9 cellular contexts compared by ENCODE assay signal in the genomic region with DNA sequence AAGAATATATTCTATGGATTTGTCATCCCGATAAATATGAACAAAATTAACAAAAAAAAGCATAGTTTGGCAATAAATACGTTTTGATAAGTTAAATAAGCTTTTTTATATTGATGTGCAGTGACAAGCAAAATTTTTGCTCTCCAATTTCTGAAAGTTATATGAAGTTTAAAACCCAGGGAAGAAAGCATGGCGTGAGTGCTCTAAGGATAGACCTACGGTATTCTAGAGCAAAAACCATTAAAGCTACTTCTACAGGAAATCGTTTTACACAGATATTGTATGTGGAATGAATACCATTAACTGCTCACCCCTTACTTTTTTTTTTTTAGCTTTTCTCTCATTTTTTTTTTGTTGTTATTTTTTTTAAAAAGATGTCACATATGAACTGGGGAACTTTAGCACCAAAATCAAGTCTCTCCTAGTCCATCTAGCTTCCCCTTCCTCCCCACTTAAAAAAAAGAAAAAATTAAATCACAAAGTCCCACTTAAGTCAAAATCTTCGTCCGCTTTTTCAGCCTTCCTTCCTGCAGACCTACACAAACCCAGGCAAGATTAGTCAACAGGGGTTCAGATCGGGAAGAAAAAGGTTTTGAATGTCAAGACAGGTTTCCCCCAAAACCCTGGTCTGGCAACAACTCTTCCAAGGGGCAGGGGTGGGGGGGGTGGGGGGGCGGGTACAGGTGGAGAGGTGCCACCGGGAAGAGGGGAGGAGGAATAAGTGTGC. TPM values are rescaled to one million over a fixed set of nuclear protein-coding genes. Genes with fewer than 3 reads are reported as not detected.
A peak's percentile ranks its signal among the peaks of the same experiment; 100 is the strongest.
DNase-seq lines count a peak whose midpoint lies in the region; ATAC-seq and TF ChIP-seq lines count a peak whose summit lies in the region.
"Had no signal": no experiment of that assay in that cellular context is flagged by ENCODE, and none has a peak within 500 bp of the region (broad histone marks: within the 10 kb centered on the region; RNA-seq: fewer than 3 reads in every experiment).

No MANE protein-coding gene starts in this region.

- peaks cover 0 to 36% (median 20%) of the 10 kb centered on the region in 4 donors for H3K4me1 ChIP-seq in Peyer's patch

- H3K9me3 ChIP-seq in Peyer's patch: no peaks in the 10 kb centered on the region

- TF ChIP-seq CTCF in Peyer's patch (IDR thresholded peaks at IDR 0.05): no peak
- no peak for TF ChIP-seq CTCF in osteocyte (IDR thresholded peaks at IDR 0.05)

- no peaks in the 10 kb centered on the region for H3K27me3 ChIP-seq in Peyer's patch

- no peaks in the 10 kb centered on the region for H3K9me3 Mint-ChIP-seq in osteocyte (ENCODE audit: unreplicated experiment)

- H3K4me3 ChIP-seq in Peyer's patch: peak overlapping the region; percentile 74 to 96 (median 84)

- no peaks in the 10 kb centered on the region for H3K27me3 Mint-ChIP-seq in osteocyte (ENCODE audit: unreplicated experiment)

- peaks cover 40% of the 10 kb centered on the region for H3K4me1 Mint-ChIP-seq in osteocyte (ENCODE audit: unreplicated experiment)

- no peak for TF ChIP-seq POLR2A in Peyer's patch (IDR thresholded peaks at IDR 0.05)

- H3K36me3 Mint-ChIP-seq in osteocyte (ENCODE audit: unreplicated experiment): peaks cover 55% of the 10 kb centered on the region

- peak overlapping the region; percentile 95 to 100 (median 100) for H3K27ac ChIP-seq in Peyer's patch
- peak overlapping the region; percentile 99 for H3K27ac ChIP-seq in epithelial cell of prostate
- H3K27ac ChIP-seq: KMS-11 had no signal

- H3K36me3 ChIP-seq in Peyer's patch: peaks cover 0 to 29% (median 3%) of the 10 kb centered on the region in 3 donors

- ATAC-seq in GM18511 (IDR thresholded peaks at IDR 0.05; ENCODE audit: unreplicated experiment) (no peak), GM21528 (IDR thresholded peaks at IDR 0.05; ENCODE audit: low FRiP score, unreplicated experiment) (no peak)

- H3K4me3 Mint-ChIP-seq in osteocyte (ENCODE audit: unreplicated experiment): peak overlapping the region; percentile 92

- peak overlapping the region; percentile 100 for H3K27ac Mint-ChIP-seq in osteocyte (ENCODE audit: unreplicated experiment)

- DNase-seq in CD1c-positive myeloid dendritic cell (ENCODE audit: extremely low spot score) (peak; percentile 37), Peyer's patch (no peak), epithelial cell of prostate (ENCODE audit: low read depth, low spot score) (no peak), osteocyte (ENCODE audit: extremely low spot score, unreplicated experiment) (no peak), DMS79 (lab: John Stamatoyannopoulos, UW) (no peak), occipital lobe (lab: John Stamatoyannopoulos, UW) (no peak)

RNA-seq across cellular contexts. Expression of a gene that starts 4.4 kb away (rescaled TPM):
- total RNA-seq in Peyer's patch: 100 to 1,000 TPM in 3 of 4 donors, 10 to 100 TPM in 1; 78.8 to 321 (median 195) TPM
- 311 and 352 TPM in 2 replicates for total RNA-seq in osteocyte
- 7.3 TPM for total RNA-seq in occipital lobe
